In genomic region chr20:21808863-21809664, GRCh38 we compare ENCODE assay signal across 8 cellular contexts.
DNase-seq lines count a peak whose midpoint lies in the region; ATAC-seq, FAIRE-seq and TF ChIP-seq lines count a peak whose summit lies in the region.

No MANE protein-coding gene starts in this region.

- peak; percentile 45 for ATAC-seq in GM19468 (IDR thresholded peaks at IDR 0.05; ENCODE audit: extremely low read depth, unreplicated experiment)
- peak; percentile 71 for ATAC-seq in SK-N-SH treated with all-trans-retinoic acid at 6 μM for 48 hours
- no peak for ATAC-seq in GM18861 (IDR thresholded peaks at IDR 0.05; ENCODE audit: unreplicated experiment)

- H3K9ac ChIP-seq in H1 (replicated peaks in 1 of 4; ENCODE audit: extremely low read depth in 1 of 4, low read depth in 3 of 4, low read length in 3 of 4) = no peak overlapping the region

- TF ChIP-seq EP300 in H1 (IDR thresholded peaks at IDR 0.05; ENCODE audit: borderline replicate concordance in 1 of 2, low read depth in 2 of 2, low read length in 2 of 2) = peak in 1 of 2 experiments; percentile 42; a peak in 1 of 3 replicates

- H3K4me1 ChIP-seq in H1 (replicated peaks in 1 of 4; ENCODE audit: control insufficient read depth in 3 of 4, insufficient read depth in 4 of 4, low read length in 3 of 4) (no peaks in the 10 kb centered on the region), osteoblast (ENCODE audit: insufficient read depth, low read length) (no peaks in the 10 kb centered on the region)

- H2BK15ac ChIP-seq in H1 (ENCODE audit: low read length) = no peak overlapping the region; the same call in 1 of the 2 replicates

- no peaks in the 10 kb centered on the region for H3K27me3 ChIP-seq in BJ (ENCODE audit: control insufficient read depth, insufficient read depth, low read length)
- H3K27me3 ChIP-seq in H1 (replicated peaks in 1 of 4; ENCODE audit: control insufficient read depth in 3 of 4, extremely low read depth in 1 of 4, insufficient read depth in 3 of 4, low read length in 3 of 4) = peaks cover 0 to 14% (median 10%) of the 10 kb centered on the region in 4 experiments; a peak in 4 of 7 replicates
- no peaks in the 10 kb centered on the region for H3K27me3 ChIP-seq in osteoblast (ENCODE audit: insufficient read depth, low read length)

- H3K27ac Mint-ChIP-seq in immature natural killer cell = no peak overlapping the region

- H2AFZ ChIP-seq in H1 (ENCODE audit: low read length) (0 out of 2 replicates have a peak overlapping the region, but pooled peaks have one; percentile 49), osteoblast (ENCODE audit: low read length) (no peak overlapping the region)

- no peaks in the 10 kb centered on the region for H3K79me1 ChIP-seq in H1 (ENCODE audit: low read depth, low read length)

- no peak overlapping the region for H3K4ac ChIP-seq in H1 (replicated peaks; ENCODE audit: insufficient read length, low read depth, low read length)

- no peak overlapping the region for H2BK20ac ChIP-seq in H1 (ENCODE audit: low read length)

- no peak overlapping the region for H3K18ac ChIP-seq in H1 (ENCODE audit: extremely low read depth, low read length)

- no peaks in the 10 kb centered on the region for H4K20me1 ChIP-seq in H1 (replicated peaks in 1 of 2; ENCODE audit: control insufficient read depth in 1 of 2, insufficient read depth in 2 of 2, low read length in 2 of 2)
- H4K20me1 ChIP-seq in osteoblast (ENCODE audit: insufficient read depth, low read length) = no peaks in the 10 kb centered on the region

- no peak overlapping the region for H4K91ac ChIP-seq in H1 (replicated peaks; ENCODE audit: insufficient read length, low read length)

- 58% methylated on average over 31 of the region's 31 CpGs; no CpG with 5 or more reads in 1 of the 2 experiments for WGBS in H1 (ENCODE audit: extremely low coverage in 1 of 2, insufficient coverage in 1 of 2, insufficient read length in 1 of 2, insufficient replicate concordance in 2 of 2, low coverage in 1 of 2, low lambda C conversion rate in 2 of 2, missing lambda C conversion rate in 1 of 2), 2 experiments

- no peak overlapping the region for H2AK5ac ChIP-seq in H1 (ENCODE audit: low read depth, low read length)

- no peak overlapping the region for H3K4me3 ChIP-seq in BJ (ENCODE audit: low read depth, low read length)
- no peak overlapping the region for H3K4me3 ChIP-seq in H1 (ENCODE audit: extremely low read depth in 1 of 4, insufficient read depth in 2 of 4, low read depth in 3 of 4, low read length in 4 of 4)
- H3K4me3 ChIP-seq in osteoblast (ENCODE audit: insufficient read depth, low read length) = no peak overlapping the region

- H3K36me3 Mint-ChIP-seq in immature natural killer cell = no peaks in the 10 kb centered on the region

- TF ChIP-seq RAD21 in H1 (IDR thresholded peaks at IDR 0.05 in 1 of 2, conservative IDR thresholded peaks at IDR 0.05 in 1 of 2; ENCODE audit: low read depth in 2 of 2, low read length in 2 of 2) = peak; percentile 80 to 86

- DNase-seq in BJ (ENCODE audit: low read depth) (no peak), H1 (ENCODE audit: low read depth in 1 of 2, low spot score in 2 of 2) (peak; percentile 27 to 97), osteoblast (ENCODE audit: insufficient read length, low spot score, missing footprints) (peak; percentile 57), immature natural killer cell (no peak), NCI-H1105 (lab: John Stamatoyannopoulos, UW) (no peak)

- peaks cover 0 to 4% (median 0%) of the 10 kb centered on the region in 3 donors for H3K27me3 Mint-ChIP-seq in immature natural killer cell (ENCODE audit: low read depth in 3 of 3)

- H3K4me2 ChIP-seq in H1 (ENCODE audit: insufficient read depth in 1 of 2, low read depth in 2 of 2, low read length in 2 of 2) = no peak overlapping the region
- H3K4me2 ChIP-seq in osteoblast (ENCODE audit: insufficient read depth, low read length) = no peak overlapping the region

- FAIRE-seq in H1 (lab: Jason Lieb, UNC) = no peak

- no peak overlapping the region for H3K14ac ChIP-seq in H1 (ENCODE audit: insufficient read length)

- no peak overlapping the region for H2BK12ac ChIP-seq in H1 (ENCODE audit: low read depth, low read length)

- no peak overlapping the region for H3K23ac ChIP-seq in H1 (ENCODE audit: insufficient read length)

- H3K9me3 Mint-ChIP-seq in immature natural killer cell = peaks cover 0 to 8% (median 2%) of the 10 kb centered on the region in 6 donors

- no peaks in the 10 kb centered on the region for H3K23me2 ChIP-seq in H1 (ENCODE audit: low read depth, low read length)

- H3K4me3 Mint-ChIP-seq in immature natural killer cell = no peak overlapping the region

- CTCF ChIA-PET in BJ (lab: Yijun Ruan, JAX) = no interaction called here
- CTCF ChIA-PET in H1 (lab: Charles Lee; ENCODE audit: partially characterized antibody) = interaction anchor here (0.6 to 2.3 kb wide), 45 partner anchors 8 to 505 kb away, joined by 3 to 14 read pairs (median 4); partner anchors contain the start of gene PAX1

- no peaks in the 10 kb centered on the region for H3K79me2 ChIP-seq in H1 (ENCODE audit: control insufficient read depth in 1 of 2, insufficient read depth in 2 of 2, low read length in 2 of 2)
- H3K79me2 ChIP-seq in osteoblast (ENCODE audit: insufficient read depth, low read length) = no peaks in the 10 kb centered on the region

- no peak overlapping the region for H4K5ac ChIP-seq in H1 (ENCODE audit: insufficient read length, low read depth, low read length)

- no peak for TF ChIP-seq POLR2A in H1 (IDR thresholded peaks at IDR 0.05; ENCODE audit: control extremely low read depth in 1 of 2, low read depth in 2 of 2, low read length in 2 of 2)

- no peak overlapping the region for H2BK5ac ChIP-seq in H1 (ENCODE audit: low read depth, low read length)

- TF ChIP-seq CTCF in BJ (IDR thresholded peaks at IDR 0.05; ENCODE audit: insufficient read depth, low read depth, low read length) (peak; percentile 18; the same call in 1 of the 2 replicates), H1 (IDR thresholded peaks at IDR 0.05; ENCODE audit: control extremely low read depth in 1 of 3, insufficient read depth in 1 of 3, low read depth in 1 of 3, low read length in 3 of 3) (peak; percentile 76 to 88 (median 80)), osteoblast (IDR thresholded peaks at IDR 0.05; ENCODE audit: extremely low read depth, low read depth, low read length) (peak; percentile 38)

- POLR2A ChIA-PET in BJ (lab: Charles Lee) = no interaction called here
- POLR2A ChIA-PET in H1 (lab: Charles Lee; ENCODE audit: partially characterized antibody) = no interaction called here

- H3K9me3 ChIP-seq in H1 (ENCODE audit: insufficient read depth in 2 of 2, low read depth in 1 of 2, low read length in 1 of 2) = no peaks in the 10 kb centered on the region
- peaks cover 1% of the 10 kb centered on the region for H3K9me3 ChIP-seq in osteoblast (ENCODE audit: low read depth, low read length)

- H3K36me3 ChIP-seq in BJ (ENCODE audit: control insufficient read depth, insufficient read depth, low read length) (no peaks in the 10 kb centered on the region), H1 (ENCODE audit: control insufficient read depth in 2 of 4, insufficient read depth in 4 of 4, low read length in 3 of 4) (no peaks in the 10 kb centered on the region), osteoblast (ENCODE audit: insufficient read depth, low read length) (no peaks in the 10 kb centered on the region)

- H2BK120ac ChIP-seq in H1 (replicated peaks; ENCODE audit: low read depth, low read length) = no peak overlapping the region

- no peak overlapping the region for H4K8ac ChIP-seq in H1 (ENCODE audit: extremely low read depth, insufficient read depth, low read length)

- H3K27ac ChIP-seq in H1 (ENCODE audit: low read depth, low read length) = no peak overlapping the region
- no peak overlapping the region for H3K27ac ChIP-seq in osteoblast (ENCODE audit: low read depth, low read length)

- H3K4me1 Mint-ChIP-seq in immature natural killer cell = peaks cover 0 to 2% of the 10 kb centered on the region in 2 donors

- peak overlapping the region; percentile 49 for H3K56ac ChIP-seq in H1 (replicated peaks; ENCODE audit: insufficient read length, low read depth, low read length)

TF ChIP-seq in SK-N-SH treated with all-trans-retinoic acid at 6 μM for 48 hours, 23 proteins besides CTCF, POLR2A, EP300 and RAD21 (continues in another document):
- TF ChIP-seq TOX (CRISPR knock-in tag; IDR thresholded peaks at IDR 0.05; ENCODE audit: borderline replicate concordance) = no peak

TF ChIP-seq in H1, 55 proteins besides CTCF, POLR2A, EP300 and RAD21:
- TF ChIP-seq MAX (IDR thresholded peaks at IDR 0.05) = peak; percentile 44
- no peak for TF ChIP-seq CBX5 (IDR thresholded peaks at IDR 0.05; ENCODE audit: low read depth, low read length)
- TF ChIP-seq, protein P1, sequence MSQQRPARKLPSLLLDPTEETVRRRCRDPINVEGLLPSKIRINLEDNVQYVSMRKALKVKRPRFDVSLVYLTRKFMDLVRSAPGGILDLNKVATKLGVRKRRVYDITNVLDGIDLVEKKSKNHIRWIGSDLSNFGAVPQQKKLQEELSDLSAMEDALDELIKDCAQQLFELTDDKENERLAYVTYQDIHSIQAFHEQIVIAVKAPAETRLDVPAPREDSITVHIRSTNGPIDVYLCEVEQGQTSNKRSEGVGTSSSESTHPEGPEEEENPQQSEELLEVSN (IDR thresholded peaks at IDR 0.05) = peak; percentile 96
- 0 out of 2 replicates have a peak, but pooled peaks have one; percentile 15 for TF ChIP-seq YY1 (IDR thresholded peaks at IDR 0.05; ENCODE audit: low read depth, low read length)
- TF ChIP-seq NANOG (IDR thresholded peaks at IDR 0.05; ENCODE audit: insufficient read depth, low read depth, low read length, poor library complexity, severe bottlenecking) = no peak
- TF ChIP-seq HDAC6 (IDR thresholded peaks at IDR 0.05; ENCODE audit: low read depth, low read length) = no peak
- TF ChIP-seq SP4 (IDR thresholded peaks at IDR 0.05; ENCODE audit: low read length) = no peak
- TF ChIP-seq JUND (IDR thresholded peaks at IDR 0.05; ENCODE audit: low read length) = 0 out of 2 replicates have a peak, but pooled peaks have one; percentile 46
- TF ChIP-seq KDM1A (IDR thresholded peaks at IDR 0.05; ENCODE audit: borderline replicate concordance, low read length) = no peak
TF ChIP-seq in H1: peak in this region for 4.

Comparison
In these comparisons a context has a peak if more than half of its experiments do, and no peak if none do; other contexts are left out.
1. DNase-seq: peak in H1 (2 of 2) and osteoblast (single experiment); none in BJ (single experiment), immature natural killer cell (0 of 3) and NCI-H1105 (single experiment).
2. CTCF ChIP-seq: peak in every context shown above with its lines; median percentile 80 in H1; 38 in osteoblast; 18 in BJ.